Comparison of ENCODE assay signal across 1 cellular context in the genomic region with DNA sequence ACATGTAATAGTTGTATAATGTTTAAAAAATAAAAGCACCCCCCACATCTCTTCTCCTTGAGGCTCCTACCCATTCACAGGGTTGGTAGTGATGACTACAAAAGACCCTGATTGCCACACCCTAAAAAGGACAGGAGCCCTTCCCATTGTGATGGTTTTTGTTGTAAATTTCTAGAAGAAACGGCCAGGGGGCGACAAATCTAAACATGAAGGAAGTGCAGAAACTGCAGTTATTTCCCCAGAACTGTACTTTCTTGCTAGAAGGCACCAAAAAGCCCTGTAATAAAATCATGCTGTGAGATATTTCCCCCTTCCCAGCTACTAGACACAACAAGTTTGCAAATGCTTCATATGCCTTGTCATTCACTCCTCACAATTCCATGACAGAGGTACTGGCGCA.
TF ChIP-seq lines count a peak whose summit lies in the region.

No MANE protein-coding gene starts in this region.

TF ChIP-seq in HepG2, 621 proteins besides CTCF, POLR2A, EP300 and RAD21 (continued from another document):
- TF ChIP-seq, protein P1, sequence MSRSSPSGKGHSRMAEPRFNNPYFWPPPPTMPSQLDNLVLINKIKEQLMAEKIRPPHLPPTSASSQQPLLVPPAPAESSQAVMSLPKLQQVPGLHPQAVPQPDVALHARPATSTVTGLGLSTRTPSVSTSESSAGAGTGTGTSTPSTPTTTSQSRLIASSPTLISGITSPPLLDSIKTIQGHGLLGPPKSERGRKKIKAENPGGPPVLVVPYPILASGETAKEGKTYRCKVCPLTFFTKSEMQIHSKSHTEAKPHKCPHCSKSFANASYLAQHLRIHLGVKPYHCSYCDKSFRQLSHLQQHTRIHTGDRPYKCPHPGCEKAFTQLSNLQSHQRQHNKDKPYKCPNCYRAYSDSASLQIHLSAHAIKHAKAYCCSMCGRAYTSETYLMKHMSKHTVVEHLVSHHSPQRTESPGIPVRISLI (CRISPR knock-in tag; IDR thresholded peaks at IDR 0.05; ENCODE audit: borderline replicate concordance) = no peak
- TF ChIP-seq, protein P2, sequence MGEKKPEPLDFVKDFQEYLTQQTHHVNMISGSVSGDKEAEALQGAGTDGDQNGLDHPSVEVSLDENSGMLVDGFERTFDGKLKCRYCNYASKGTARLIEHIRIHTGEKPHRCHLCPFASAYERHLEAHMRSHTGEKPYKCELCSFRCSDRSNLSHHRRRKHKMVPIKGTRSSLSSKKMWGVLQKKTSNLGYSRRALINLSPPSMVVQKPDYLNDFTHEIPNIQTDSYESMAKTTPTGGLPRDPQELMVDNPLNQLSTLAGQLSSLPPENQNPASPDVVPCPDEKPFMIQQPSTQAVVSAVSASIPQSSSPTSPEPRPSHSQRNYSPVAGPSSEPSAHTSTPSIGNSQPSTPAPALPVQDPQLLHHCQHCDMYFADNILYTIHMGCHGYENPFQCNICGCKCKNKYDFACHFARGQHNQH (CRISPR knock-in tag; IDR thresholded peaks at IDR 0.05) = no peak
- no peak for TF ChIP-seq ZBTB38 (CRISPR knock-in tag; IDR thresholded peaks at IDR 0.05)
- no peak for TF ChIP-seq ZNF709 (CRISPR knock-in tag; IDR thresholded peaks at IDR 0.05)
- TF ChIP-seq, protein P3, sequence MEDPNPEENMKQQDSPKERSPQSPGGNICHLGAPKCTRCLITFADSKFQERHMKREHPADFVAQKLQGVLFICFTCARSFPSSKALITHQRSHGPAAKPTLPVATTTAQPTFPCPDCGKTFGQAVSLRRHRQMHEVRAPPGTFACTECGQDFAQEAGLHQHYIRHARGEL (CRISPR knock-in tag; IDR thresholded peaks at IDR 0.05) = peak; percentile 98; the same call in 1 of the 2 replicates
- TF ChIP-seq POLR2AphosphoS5 (IDR thresholded peaks at IDR 0.05; ENCODE audit: low read depth, low read length) = no peak
- no peak for TF ChIP-seq ZNF83 (CRISPR knock-in tag; IDR thresholded peaks at IDR 0.05; ENCODE audit: borderline replicate concordance)
- TF ChIP-seq STAG1 (CRISPR knock-in tag; IDR thresholded peaks at IDR 0.05) = peak; percentile 36
TF ChIP-seq in HepG2: peak in this region for 3.
